ENCODE assay signal across 12 cellular contexts in genomic region chr19:44626067-44626624, GRCh38. TPM values are rescaled to one million over a fixed set of nuclear protein-coding genes. Genes with fewer than 3 reads are reported as not detected.
A peak's percentile ranks its signal among the peaks of the same experiment; 100 is the strongest.
DNase-seq lines count a peak whose midpoint lies in the region; ATAC-seq, FAIRE-seq and TF ChIP-seq lines count a peak whose summit lies in the region.
"Had no signal": no experiment of that assay in that cellular context is flagged by ENCODE, and none has a peak within 500 bp of the region (broad histone marks: within the 10 kb centered on the region; RNA-seq: fewer than 3 reads in every experiment).

No MANE protein-coding gene starts in this region.

- TF ChIP-seq EP300 in transverse colon (IDR thresholded peaks at IDR 0.05; ENCODE audit: low read depth) = no peak

- no peaks in the 10 kb centered on the region for H3K79me1 ChIP-seq in mesendoderm (ENCODE audit: low read length)

- no peak overlapping the region for H3K56ac ChIP-seq in mesendoderm (ENCODE audit: low read length)

- no peak overlapping the region for H3K4me3 Mint-ChIP-seq in natural killer cell

- no peak for ATAC-seq in natural killer cell

- H2BK5ac ChIP-seq in mesendoderm (ENCODE audit: low read length) = no peak overlapping the region

- H3K36me3 ChIP-seq in mesendoderm (ENCODE audit: control insufficient read depth, insufficient read depth, low read length) (no peaks in the 10 kb centered on the region), esophagus squamous epithelium (no peaks in the 10 kb centered on the region), transverse colon (no peaks in the 10 kb centered on the region)

- no peaks in the 10 kb centered on the region for H3K4me1 Mint-ChIP-seq in natural killer cell

- H4K8ac ChIP-seq in mesendoderm (ENCODE audit: low read depth, low read length) = no peak overlapping the region

- TF ChIP-seq POLR2A in esophagus squamous epithelium (IDR thresholded peaks at IDR 0.05) (no peak), transverse colon (IDR thresholded peaks at IDR 0.05) (no peak)

- no peak overlapping the region for H2BK120ac ChIP-seq in mesendoderm (ENCODE audit: low read depth, low read length)

- peak; percentile 90 for DNase-seq in AG20443 (ENCODE audit: low spot score)
- DNase-seq in RCC 7860 (ENCODE audit: low spot score) = peak; percentile 97
- peak; percentile 94 for DNase-seq in epithelial cell of esophagus (ENCODE audit: low read depth)
- peak; percentile 40 for DNase-seq in mesendoderm
- no peak for DNase-seq in esophagus squamous epithelium (lab: John Stamatoyannopoulos, UW)
- no peak for DNase-seq in natural killer cell
- DNase-seq in transverse colon = no peak
- DNase-seq in anterior cingulate cortex (lab: John Stamatoyannopoulos, UW) = no peak
- DNase-seq: effector memory CD4-positive, alpha-beta T cell; NCI-H82 had no signal

- H3K4me3 ChIP-seq in epithelial cell of esophagus (ENCODE audit: low read length) = no peak overlapping the region
- H3K4me3 ChIP-seq in mesendoderm (ENCODE audit: low read length) = no peak overlapping the region
- no peak overlapping the region for H3K4me3 ChIP-seq in esophagus squamous epithelium
- no peak overlapping the region for H3K4me3 ChIP-seq in transverse colon

- H2BK15ac ChIP-seq in mesendoderm (replicated peaks; ENCODE audit: low read depth) = no peak overlapping the region

- no CpG with 5 or more reads among the region's 1 CpG for WGBS in mesendoderm (ENCODE audit: extremely low coverage, insufficient coverage, low lambda C conversion rate)
- WGBS in esophagus squamous epithelium, 2 donors = 7 to 44% methylated on average over 1 of the region's 1 CpG
- 38 to 71% methylated on average over 1 of the region's 1 CpG for WGBS in transverse colon (ENCODE audit: low coverage in 1 of 2), 2 donors

- TF ChIP-seq CTCF in epithelial cell of esophagus (IDR thresholded peaks at IDR 0.05; ENCODE audit: insufficient read depth, low read depth, low read length, missing control alignments) (no peak), esophagus squamous epithelium (IDR thresholded peaks at IDR 0.05) (no peak), natural killer cell (IDR thresholded peaks at IDR 0.05) (no peak), transverse colon (IDR thresholded peaks at IDR 0.05) (no peak)

- no peak overlapping the region for H3K9ac ChIP-seq in mesendoderm (ENCODE audit: low read length)

- FAIRE-seq in RCC 7860 (lab: Jason Lieb, UNC) = peak; percentile 97

- in situ Hi-C loops in transverse colon (cut with MboI; ENCODE audit: low pct_ligation_motif_present in 1 of 4, low pct_unique_long_range_greater_than_20kb in 1 of 4, low sequenced_read_pairs in 3 of 4) = no loop called here

- H3K23ac ChIP-seq in mesendoderm (ENCODE audit: low read length) = no peak overlapping the region

- no peak overlapping the region for H3K18ac ChIP-seq in mesendoderm (ENCODE audit: low read length)

- no peaks in the 10 kb centered on the region for H3K36me3 Mint-ChIP-seq in natural killer cell

- no peak overlapping the region for H4K5ac ChIP-seq in mesendoderm (ENCODE audit: low read length)

- H3K4ac ChIP-seq in mesendoderm (ENCODE audit: low read depth, low read length) = no peak overlapping the region

- H3K9me3 ChIP-seq in esophagus squamous epithelium (no peaks in the 10 kb centered on the region), transverse colon (no peaks in the 10 kb centered on the region)

- peaks cover 0 to 3% of the 10 kb centered on the region in 2 donors for H3K27me3 Mint-ChIP-seq in natural killer cell (ENCODE audit: low read depth in 2 of 2)

- H3K27ac Mint-ChIP-seq in natural killer cell = no peak overlapping the region

- H3K9me3 Mint-ChIP-seq in natural killer cell = no peaks in the 10 kb centered on the region

- H3K4me2 ChIP-seq in mesendoderm (ENCODE audit: low read length) = no peak overlapping the region

- no peaks in the 10 kb centered on the region for H3K79me2 ChIP-seq in mesendoderm (ENCODE audit: control insufficient read depth, insufficient read depth, low read length)

- intact Hi-C loops in esophagus squamous epithelium (cut with DNase I) = no loop called here
- intact Hi-C loops in natural killer cell (cut with micrococcal nuclease) = no loop called here
- intact Hi-C loops in transverse colon (cut with DNase I; ENCODE audit: low total_unique reads) = no loop called here

- H3K27me3 ChIP-seq in mesendoderm (ENCODE audit: insufficient read depth, low read length, poor library complexity) = no peaks in the 10 kb centered on the region
- peaks cover 0 to 9% (median 0%) of the 10 kb centered on the region in 4 donors for H3K27me3 ChIP-seq in esophagus squamous epithelium
- no peaks in the 10 kb centered on the region for H3K27me3 ChIP-seq in transverse colon

- H3K27ac ChIP-seq in mesendoderm (ENCODE audit: low read depth, low read length) (no peak overlapping the region), esophagus squamous epithelium (no peak overlapping the region), transverse colon (no peak overlapping the region)

- H3K4me1 ChIP-seq in mesendoderm (ENCODE audit: control insufficient read depth, low read depth, low read length) (no peaks in the 10 kb centered on the region), esophagus squamous epithelium (peaks cover 0 to 4% (median 0%) of the 10 kb centered on the region in 3 donors), transverse colon (peaks cover 0 to 3% (median 0%) of the 10 kb centered on the region in 4 donors)

- no peak overlapping the region for H2AK5ac ChIP-seq in mesendoderm (ENCODE audit: low read length)

RNA-seq across cellular contexts. Expression of gene IGSF23, which starts 12.8 kb away (rescaled TPM):
- polyA plus RNA-seq in mesendoderm (2013, experiment 1 of 2) = not detected
- polyA plus RNA-seq in mesendoderm (2013, experiment 2 of 2) = not detected
- total RNA-seq in esophagus squamous epithelium (not detected), natural killer cell (not detected), transverse colon (not detected)
- total RNA-seq: mesenteric fat pad, subcutaneous adipose tissue had no signal

RNA-seq across cellular contexts. Expression of gene PVR, which starts 17.6 kb away (rescaled TPM):
- 14.9 TPM for polyA plus RNA-seq in mesendoderm (2013, experiment 1 of 2)
- polyA plus RNA-seq in mesendoderm (2013, experiment 2 of 2) = 14.7 TPM
- total RNA-seq in esophagus squamous epithelium = 10 to 100 TPM; 13.2 to 21.9 (median 20.9) TPM
- 10 to 100 TPM in 1 of 3 donors, 1 to 10 TPM in 2; 6.6 to 12.6 (median 7.9) TPM for total RNA-seq in natural killer cell
- 10 to 100 TPM; 26.2 to 49.0 (median 33.3) TPM for total RNA-seq in transverse colon

RNA-seq across cellular contexts. Expression of gene CEACAM19, which starts 45.1 kb away (rescaled TPM):
- polyA plus RNA-seq in mesendoderm (2013, experiment 1 of 2) = 0.53 TPM
- polyA plus RNA-seq in mesendoderm (2013, experiment 2 of 2) = 0.60 TPM
- 1 to 10 TPM; 2.3 to 7.6 (median 4.6) TPM for total RNA-seq in esophagus squamous epithelium
- total RNA-seq in natural killer cell = 1 to 10 TPM; 2.6 to 4.1 (median 2.7) TPM
- 10 to 100 TPM in 2 of 4 donors, 1 to 10 TPM in 2; 3.8 to 19.1 (median 9.9) TPM for total RNA-seq in transverse colon

Comparison
In these comparisons a context has a peak if more than half of its experiments do, and no peak if none do; other contexts are left out.
1. DNase-seq: peak in AG20443 (single experiment), RCC 7860 (single experiment), epithelial cell of esophagus (single experiment) and mesendoderm (single experiment); none in esophagus squamous epithelium (single experiment), natural killer cell (single experiment), transverse colon (single experiment) and anterior cingulate cortex (0 of 58).